Comparison of ENCODE assay signal across 1 cellular context in genomic region chr2:151771599-151772358, GRCh38.
TF ChIP-seq lines count a peak whose summit lies in the region.

No MANE protein-coding gene starts in this region.

TF ChIP-seq in GM12878, 131 proteins besides CTCF, POLR2A, EP300 and RAD21 (continued from another document and continues in another):
- no peak for TF ChIP-seq NKRF (conservative IDR thresholded peaks at IDR 0.05)
- peak; percentile 71; the same call in 1 of the 2 replicates for TF ChIP-seq RFX5 (IDR thresholded peaks at IDR 0.05; ENCODE audit: low read depth, low read length)
- no peak for TF ChIP-seq USF2 (IDR thresholded peaks at IDR 0.05; ENCODE audit: borderline replicate concordance, low read depth, low read length)
- TF ChIP-seq CHD4 (IDR thresholded peaks at IDR 0.05), result no peak
- TF ChIP-seq ZNF24 (IDR thresholded peaks at IDR 0.05), result no peak
- no peak for TF ChIP-seq REST (IDR thresholded peaks at IDR 0.05; ENCODE audit: low read depth, low read length)
- no peak for TF ChIP-seq YY1 (IDR thresholded peaks at IDR 0.05; ENCODE audit: low read depth, low read length)
- no peak for TF ChIP-seq MAX (IDR thresholded peaks at IDR 0.05; ENCODE audit: low read depth, low read length)
- TF ChIP-seq ZNF207 (IDR thresholded peaks at IDR 0.05; ENCODE audit: borderline replicate concordance), result no peak
- TF ChIP-seq SKIL (IDR thresholded peaks at IDR 0.05; ENCODE audit: low read depth, poor library complexity, severe bottlenecking), result peak; percentile 91
- TF ChIP-seq BHLHE40 (IDR thresholded peaks at IDR 0.05; ENCODE audit: borderline replicate concordance in 1 of 2, low read depth in 2 of 2, low read length in 1 of 2), result peak; percentile 41 to 51; a peak in 2 of 4 replicates
- TF ChIP-seq ZNF274 (IDR thresholded peaks at IDR 0.05; ENCODE audit: insufficient read depth, insufficient read length), result no peak
- peak; percentile 82 for TF ChIP-seq SP1 (IDR thresholded peaks at IDR 0.05; ENCODE audit: low read depth, low read length)
- 0 out of 2 replicates have a peak, but pooled peaks have one; percentile 63 for TF ChIP-seq SMARCA5 (IDR thresholded peaks at IDR 0.05)
- no peak for TF ChIP-seq YBX1 (IDR thresholded peaks at IDR 0.05)
- no peak for TF ChIP-seq KLF5 (IDR thresholded peaks at IDR 0.05; ENCODE audit: partially characterized antibody)
- TF ChIP-seq IKZF2 (IDR thresholded peaks at IDR 0.05), result peak; percentile 93 to 95
- peak; percentile 87 for TF ChIP-seq ATF2 (IDR thresholded peaks at IDR 0.05; ENCODE audit: low read length)
- no peak for TF ChIP-seq NR2C1 (IDR thresholded peaks at IDR 0.05)
- TF ChIP-seq HDAC2 (IDR thresholded peaks at IDR 0.05), result no peak
- no peak for TF ChIP-seq ZSCAN29 (IDR thresholded peaks at IDR 0.05)
- no peak for TF ChIP-seq HSF1 (IDR thresholded peaks at IDR 0.05; ENCODE audit: low read depth, low read length)
- no peak for TF ChIP-seq CBFB (IDR thresholded peaks at IDR 0.05; ENCODE audit: low read depth)
- TF ChIP-seq CREM (IDR thresholded peaks at IDR 0.05; ENCODE audit: low read depth), result peak; percentile 80
- TF ChIP-seq FOS (IDR thresholded peaks at IDR 0.05; ENCODE audit: borderline replicate concordance, extremely low read depth, insufficient read length), result peak; percentile 51
- TF ChIP-seq ELK1 (IDR thresholded peaks at IDR 0.05; ENCODE audit: low read depth, low read length), result no peak
- TF ChIP-seq GATAD2B (conservative IDR thresholded peaks at IDR 0.05; ENCODE audit: low read depth), result peak; percentile 43
- no peak for TF ChIP-seq SREBF2 (IDR thresholded peaks at IDR 0.05; ENCODE audit: low read length)
- TF ChIP-seq IRF3 (IDR thresholded peaks at IDR 0.05), result no peak
- no peak for TF ChIP-seq E2F4 (IDR thresholded peaks at IDR 0.05; ENCODE audit: low read depth, low read length)
- no peak for TF ChIP-seq BRCA1 (IDR thresholded peaks at IDR 0.05; ENCODE audit: low read depth, low read length)
- peak; percentile 94; the same call in 1 of the 2 replicates for TF ChIP-seq ZNF217 (IDR thresholded peaks at IDR 0.05)
- TF ChIP-seq CEBPZ (IDR thresholded peaks at IDR 0.05; ENCODE audit: low read depth, low read length), result no peak
- no peak for TF ChIP-seq TARDBP (IDR thresholded peaks at IDR 0.05; ENCODE audit: borderline replicate concordance)
- TF ChIP-seq IRF5 (IDR thresholded peaks at IDR 0.05; ENCODE audit: borderline replicate concordance), result no peak
- no peak for TF ChIP-seq MYC (IDR thresholded peaks at IDR 0.05; ENCODE audit: insufficient read depth, insufficient read length, insufficient replicate concordance, low read length, severe bottlenecking)
- TF ChIP-seq NR2F1 (conservative IDR thresholded peaks at IDR 0.05), result peak; percentile 79
- peak; percentile 88 for TF ChIP-seq EED (IDR thresholded peaks at IDR 0.05; ENCODE audit: low read depth)
- no peak for TF ChIP-seq SMC3 (IDR thresholded peaks at IDR 0.05; ENCODE audit: borderline replicate concordance, low read length)
- peak; percentile 79 for TF ChIP-seq RUNX3 (IDR thresholded peaks at IDR 0.05; ENCODE audit: low read length)
